ENCODE assay signal across 1 cellular context in the genomic region with DNA sequence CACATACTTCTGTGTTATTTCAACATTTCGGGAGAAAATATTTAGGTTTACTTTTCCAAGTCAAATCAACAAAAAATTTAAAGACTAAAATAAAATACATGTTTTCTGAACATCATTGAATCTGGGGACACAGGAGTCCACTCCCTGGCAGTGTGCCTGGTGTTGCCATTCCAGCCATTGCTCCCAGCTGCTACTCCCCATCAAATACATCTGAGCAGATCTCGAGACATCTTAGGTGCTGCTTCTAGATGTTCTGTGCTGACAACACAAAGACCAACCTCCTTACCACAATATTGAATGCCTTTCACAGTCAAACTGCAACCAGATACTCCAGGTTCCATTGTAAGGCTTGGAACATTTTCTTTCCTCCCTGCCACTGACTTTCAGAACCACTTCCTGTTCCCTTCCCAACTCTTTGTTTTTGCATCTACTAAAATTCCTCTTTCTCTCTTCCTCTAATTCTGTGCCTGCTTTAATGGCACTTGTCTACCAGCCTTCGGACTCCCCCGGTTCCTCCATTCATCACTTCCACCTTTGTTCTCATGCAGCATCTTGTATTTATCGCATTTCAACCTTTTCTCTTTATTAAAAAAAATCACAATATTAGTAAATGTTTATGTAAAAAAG.
TF ChIP-seq lines count a peak whose summit lies in the region.

No MANE protein-coding gene starts in this region.

TF ChIP-seq in WTC11, 78 proteins besides CTCF, POLR2A, EP300 and RAD21 (continued from another document):
- TF ChIP-seq, protein P1, sequence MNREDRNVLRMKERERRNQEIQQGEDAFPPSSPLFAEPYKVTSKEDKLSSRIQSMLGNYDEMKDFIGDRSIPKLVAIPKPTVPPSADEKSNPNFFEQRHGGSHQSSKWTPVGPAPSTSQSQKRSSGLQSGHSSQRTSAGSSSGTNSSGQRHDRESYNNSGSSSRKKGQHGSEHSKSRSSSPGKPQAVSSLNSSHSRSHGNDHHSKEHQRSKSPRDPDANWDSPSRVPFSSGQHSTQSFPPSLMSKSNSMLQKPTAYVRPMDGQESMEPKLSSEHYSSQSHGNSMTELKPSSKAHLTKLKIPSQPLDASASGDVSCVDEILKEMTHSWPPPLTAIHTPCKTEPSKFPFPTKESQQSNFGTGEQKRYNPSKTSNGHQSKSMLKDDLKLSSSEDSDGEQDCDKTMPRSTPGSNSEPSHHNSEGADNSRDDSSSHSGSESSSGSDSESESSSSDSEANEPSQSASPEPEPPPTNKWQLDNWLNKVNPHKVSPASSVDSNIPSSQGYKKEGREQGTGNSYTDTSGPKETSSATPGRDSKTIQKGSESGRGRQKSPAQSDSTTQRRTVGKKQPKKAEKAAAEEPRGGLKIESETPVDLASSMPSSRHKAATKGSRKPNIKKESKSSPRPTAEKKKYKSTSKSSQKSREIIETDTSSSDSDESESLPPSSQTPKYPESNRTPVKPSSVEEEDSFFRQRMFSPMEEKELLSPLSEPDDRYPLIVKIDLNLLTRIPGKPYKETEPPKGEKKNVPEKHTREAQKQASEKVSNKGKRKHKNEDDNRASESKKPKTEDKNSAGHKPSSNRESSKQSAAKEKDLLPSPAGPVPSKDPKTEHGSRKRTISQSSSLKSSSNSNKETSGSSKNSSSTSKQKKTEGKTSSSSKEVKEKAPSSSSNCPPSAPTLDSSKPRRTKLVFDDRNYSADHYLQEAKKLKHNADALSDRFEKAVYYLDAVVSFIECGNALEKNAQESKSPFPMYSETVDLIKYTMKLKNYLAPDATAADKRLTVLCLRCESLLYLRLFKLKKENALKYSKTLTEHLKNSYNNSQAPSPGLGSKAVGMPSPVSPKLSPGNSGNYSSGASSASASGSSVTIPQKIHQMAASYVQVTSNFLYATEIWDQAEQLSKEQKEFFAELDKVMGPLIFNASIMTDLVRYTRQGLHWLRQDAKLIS (CRISPR knock-in tag; IDR thresholded peaks at IDR 0.05; ENCODE audit: borderline replicate concordance): no peak
- TF ChIP-seq GABPB1 (CRISPR knock-in tag; IDR thresholded peaks at IDR 0.05): no peak
- TF ChIP-seq IRF2 (CRISPR knock-in tag; IDR thresholded peaks at IDR 0.05; ENCODE audit: borderline replicate concordance, low read depth): no peak
- no peak for TF ChIP-seq CBFB (CRISPR knock-in tag; IDR thresholded peaks at IDR 0.05; ENCODE audit: low read depth)
- TF ChIP-seq, protein P2, sequence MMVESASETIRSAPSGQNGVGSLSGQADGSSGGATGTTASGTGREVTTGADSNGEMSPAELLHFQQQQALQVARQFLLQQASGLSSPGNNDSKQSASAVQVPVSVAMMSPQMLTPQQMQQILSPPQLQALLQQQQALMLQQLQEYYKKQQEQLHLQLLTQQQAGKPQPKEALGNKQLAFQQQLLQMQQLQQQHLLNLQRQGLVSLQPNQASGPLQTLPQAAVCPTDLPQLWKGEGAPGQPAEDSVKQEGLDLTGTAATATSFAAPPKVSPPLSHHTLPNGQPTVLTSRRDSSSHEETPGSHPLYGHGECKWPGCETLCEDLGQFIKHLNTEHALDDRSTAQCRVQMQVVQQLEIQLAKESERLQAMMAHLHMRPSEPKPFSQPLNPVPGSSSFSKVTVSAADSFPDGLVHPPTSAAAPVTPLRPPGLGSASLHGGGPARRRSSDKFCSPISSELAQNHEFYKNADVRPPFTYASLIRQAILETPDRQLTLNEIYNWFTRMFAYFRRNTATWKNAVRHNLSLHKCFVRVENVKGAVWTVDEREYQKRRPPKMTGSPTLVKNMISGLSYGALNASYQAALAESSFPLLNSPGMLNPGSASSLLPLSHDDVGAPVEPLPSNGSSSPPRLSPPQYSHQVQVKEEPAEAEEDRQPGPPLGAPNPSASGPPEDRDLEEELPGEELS (CRISPR knock-in tag; IDR thresholded peaks at IDR 0.05): no peak
- no peak for TF ChIP-seq RORB (CRISPR knock-in tag; IDR thresholded peaks at IDR 0.05)
- no peak for TF ChIP-seq E2F1 (CRISPR knock-in tag; IDR thresholded peaks at IDR 0.05)
- no peak for TF ChIP-seq GRHL2 (CRISPR knock-in tag; IDR thresholded peaks at IDR 0.05; ENCODE audit: insufficient replicate concordance, severe bottlenecking)
- TF ChIP-seq ELF4 (CRISPR knock-in tag; IDR thresholded peaks at IDR 0.05; ENCODE audit: low read depth): no peak
- no peak for TF ChIP-seq ZNF121 (CRISPR knock-in tag; IDR thresholded peaks at IDR 0.05)
- TF ChIP-seq USF2 (CRISPR knock-in tag; IDR thresholded peaks at IDR 0.05): no peak
- TF ChIP-seq MLX (CRISPR knock-in tag; IDR thresholded peaks at IDR 0.05): no peak
- TF ChIP-seq TP53 (CRISPR knock-in tag; IDR thresholded peaks at IDR 0.05): no peak
- no peak for TF ChIP-seq SMAD4 (CRISPR knock-in tag; IDR thresholded peaks at IDR 0.05)
- no peak for TF ChIP-seq ATF3 (CRISPR knock-in tag; conservative IDR thresholded peaks at IDR 0.05)
- TF ChIP-seq, protein P3, sequence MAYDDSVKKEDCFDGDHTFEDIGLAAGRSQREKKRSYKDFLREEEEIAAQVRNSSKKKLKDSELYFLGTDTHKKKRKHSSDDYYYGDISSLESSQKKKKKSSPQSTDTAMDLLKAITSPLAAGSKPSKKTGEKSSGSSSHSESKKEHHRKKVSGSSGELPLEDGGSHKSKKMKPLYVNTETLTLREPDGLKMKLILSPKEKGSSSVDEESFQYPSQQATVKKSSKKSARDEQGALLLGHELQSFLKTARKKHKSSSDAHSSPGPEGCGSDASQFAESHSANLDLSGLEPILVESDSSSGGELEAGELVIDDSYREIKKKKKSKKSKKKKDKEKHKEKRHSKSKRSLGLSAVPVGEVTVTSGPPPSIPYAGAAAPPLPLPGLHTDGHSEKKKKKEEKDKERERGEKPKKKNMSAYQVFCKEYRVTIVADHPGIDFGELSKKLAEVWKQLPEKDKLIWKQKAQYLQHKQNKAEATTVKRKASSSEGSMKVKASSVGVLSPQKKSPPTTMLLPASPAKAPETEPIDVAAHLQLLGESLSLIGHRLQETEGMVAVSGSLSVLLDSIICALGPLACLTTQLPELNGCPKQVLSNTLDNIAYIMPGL (CRISPR knock-in tag; IDR thresholded peaks at IDR 0.05): no peak
- TF ChIP-seq, protein P4, sequence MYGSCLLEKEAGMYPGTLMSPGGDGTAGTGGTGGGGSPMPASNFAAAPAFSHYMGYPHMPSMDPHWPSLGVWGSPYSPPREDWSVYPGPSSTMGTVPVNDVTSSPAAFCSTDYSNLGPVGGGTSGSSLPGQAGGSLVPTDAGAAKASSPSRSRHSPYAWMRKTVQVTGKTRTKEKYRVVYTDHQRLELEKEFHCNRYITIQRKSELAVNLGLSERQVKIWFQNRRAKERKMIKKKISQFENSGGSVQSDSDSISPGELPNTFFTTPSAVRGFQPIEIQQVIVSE (CRISPR knock-in tag; IDR thresholded peaks at IDR 0.05; ENCODE audit: borderline replicate concordance): no peak
